8 cellular contexts compared by ENCODE assay signal in the genomic region with DNA sequence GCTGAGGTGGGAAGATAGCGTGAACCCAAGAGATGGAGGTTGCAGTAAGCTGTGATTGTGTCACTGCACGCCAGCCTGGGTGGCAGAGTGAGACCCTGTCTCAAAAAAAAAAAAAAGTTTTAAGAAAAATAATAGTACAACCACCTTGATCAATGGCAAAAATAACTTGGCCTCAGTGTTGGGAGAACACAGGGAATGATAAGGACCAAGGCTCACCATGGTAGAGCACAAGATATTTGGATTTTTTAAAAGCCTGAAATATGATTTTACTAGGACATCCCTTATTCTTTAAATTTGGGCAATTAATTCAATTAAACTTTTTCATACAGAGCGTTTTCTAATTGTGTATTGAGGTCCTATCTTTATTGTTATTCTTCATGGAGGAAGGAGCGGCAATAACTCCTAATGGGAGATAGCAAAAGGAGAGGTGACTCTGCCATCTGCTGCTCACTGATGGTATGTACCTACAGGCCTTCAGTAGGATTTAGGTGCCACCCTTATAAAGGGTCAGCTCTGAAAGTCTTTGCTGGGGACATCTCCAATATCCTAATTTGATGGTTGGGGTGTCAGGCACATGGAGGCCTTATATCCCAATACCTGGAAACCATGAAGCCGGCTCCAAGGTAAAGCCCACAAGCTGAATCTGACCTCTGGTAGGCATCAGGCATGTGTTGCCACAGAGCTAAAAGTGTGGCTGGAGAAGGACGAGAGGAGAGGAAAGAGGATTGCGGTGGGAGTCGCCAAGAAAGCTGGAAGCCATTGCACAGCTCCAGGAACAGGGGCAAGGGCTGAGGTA. TPM values are rescaled to one million over a fixed set of nuclear protein-coding genes. Genes with fewer than 3 reads are reported as not detected.
DNase-seq lines count a peak whose midpoint lies in the region; ATAC-seq and TF ChIP-seq lines count a peak whose summit lies in the region.

No MANE protein-coding gene starts in this region.

- H3K27me3 ChIP-seq in AG04450 (ENCODE audit: control insufficient read depth, insufficient read depth, low read length), result peaks cover 12% of the 10 kb centered on the region
- no peaks in the 10 kb centered on the region for H3K27me3 ChIP-seq in parathyroid adenoma (ENCODE audit: control insufficient read depth, insufficient read depth, low read length)

- DNase-seq in AG04450 (ENCODE audit: low read depth, low spot score) (no peak), NCI-H2029 treated with DMSO at 0.1 percent for 48 hours (lab: John Stamatoyannopoulos, UW) (peak; percentile 60), germinal center (ENCODE audit: low spot score) (peak; percentile 48)
- DNase-seq in activated CD4-positive, alpha-beta T cell treated with anti-CD3 and anti-CD28 coated beads, Interleukin-2, amount 10 ng/mL, durations not matched to agents 24 days and 14 days, result peak; percentile 67
- DNase-seq in T-helper 2 cell treated with Interferon-gamma antibody and Interleukin-4, amounts not matched to agents 5 μg/mL and 100 μg/mL, for 36 hours (ENCODE audit: low spot score), result no peak

- H3K27ac ChIP-seq in AG04450 (ENCODE audit: low read depth, low read length), result no peak overlapping the region
- no peak overlapping the region for H3K27ac ChIP-seq in parathyroid adenoma

- CTCF ChIA-PET in AG04450 (lab: Charles Lee), result interaction anchor here (0.6 to 9.6 kb wide), 18 partner anchors 9 to 323 kb away, joined by 3 to 186 read pairs (median 4); no protein-coding TSS in a partner anchor

- POLR2A ChIA-PET in AG04450 (lab: Yijun Ruan, JAX), result interaction anchor here (0.7 kb wide), 1 partner anchor 11 kb away, joined by 4 read pairs; no protein-coding TSS in a partner anchor

- peaks cover 6% of the 10 kb centered on the region for H3K27me3 Mint-ChIP-seq in activated CD4-positive, alpha-beta T cell treated with anti-CD3 and anti-CD28 coated beads, Interleukin-2, amount 10 ng/mL, durations not matched to agents 24 days and 14 days
- H3K27me3 Mint-ChIP-seq in T-helper 2 cell treated with Interferon-gamma antibody and Interleukin-4, amounts not matched to agents 5 μg/mL and 100 μg/mL, for 36 hours (ENCODE audit: low read depth), result peaks cover 10% of the 10 kb centered on the region

- intact Hi-C loops in activated CD4-positive, alpha-beta T cell treated with anti-CD3 and anti-CD28 coated beads, Interleukin-2, amount 10 ng/mL, durations not matched to agents 24 days and 14 days (cut with micrococcal nuclease), result loop anchor here (1.0 to 10.0 kb wide), 2 partner anchors 117 to 316 kb away; no protein-coding TSS in a partner anchor

- no peak overlapping the region for H3K9ac ChIP-seq in parathyroid adenoma

- H3K4me3 Mint-ChIP-seq in activated CD4-positive, alpha-beta T cell treated with anti-CD3 and anti-CD28 coated beads, Interleukin-2, amount 10 ng/mL, durations not matched to agents 24 days and 14 days, result no peak overlapping the region
- H3K4me3 Mint-ChIP-seq in T-helper 2 cell treated with Interferon-gamma antibody and Interleukin-4, amounts not matched to agents 5 μg/mL and 100 μg/mL, for 36 hours, result no peak overlapping the region

- H3K36me3 ChIP-seq in parathyroid adenoma (ENCODE audit: control insufficient read depth, insufficient read depth, low read length), result no peaks in the 10 kb centered on the region

- H3K9me3 ChIP-seq in AG04450 (ENCODE audit: control insufficient read depth, insufficient read depth, low read length) (no peaks in the 10 kb centered on the region), parathyroid adenoma (ENCODE audit: control insufficient read depth, low read length) (no peaks in the 10 kb centered on the region)

- H3K9me3 Mint-ChIP-seq in activated CD4-positive, alpha-beta T cell treated with anti-CD3 and anti-CD28 coated beads, Interleukin-2, amount 10 ng/mL, durations not matched to agents 24 days and 14 days, result no peaks in the 10 kb centered on the region
- no peaks in the 10 kb centered on the region for H3K9me3 Mint-ChIP-seq in T-helper 2 cell treated with Interferon-gamma antibody and Interleukin-4, amounts not matched to agents 5 μg/mL and 100 μg/mL, for 36 hours

- no peak overlapping the region for H2AFZ ChIP-seq in parathyroid adenoma

- H3K27ac Mint-ChIP-seq in activated CD4-positive, alpha-beta T cell treated with anti-CD3 and anti-CD28 coated beads, Interleukin-2, amount 10 ng/mL, durations not matched to agents 24 days and 14 days, result no peak overlapping the region
- no peak overlapping the region for H3K27ac Mint-ChIP-seq in T-helper 2 cell treated with Interferon-gamma antibody and Interleukin-4, amounts not matched to agents 5 μg/mL and 100 μg/mL, for 36 hours

- TF ChIP-seq CTCF in AG04450 (IDR thresholded peaks at IDR 0.05; ENCODE audit: low read depth, low read length) (peak; percentile 75), GM12872 (IDR thresholded peaks at IDR 0.05; ENCODE audit: insufficient read depth, low read depth, low read length) (peak; percentile 75), parathyroid adenoma (IDR thresholded peaks at IDR 0.05) (peak; percentile 40)

- no peaks in the 10 kb centered on the region for H3K4me1 Mint-ChIP-seq in activated CD4-positive, alpha-beta T cell treated with anti-CD3 and anti-CD28 coated beads, Interleukin-2, amount 10 ng/mL, durations not matched to agents 24 days and 14 days
- H3K4me1 Mint-ChIP-seq in T-helper 2 cell treated with Interferon-gamma antibody and Interleukin-4, amounts not matched to agents 5 μg/mL and 100 μg/mL, for 36 hours (ENCODE audit: low read depth), result no peaks in the 10 kb centered on the region

- H3K36me3 Mint-ChIP-seq in activated CD4-positive, alpha-beta T cell treated with anti-CD3 and anti-CD28 coated beads, Interleukin-2, amount 10 ng/mL, durations not matched to agents 24 days and 14 days (ENCODE audit: low read depth), result no peaks in the 10 kb centered on the region
- H3K36me3 Mint-ChIP-seq in T-helper 2 cell treated with Interferon-gamma antibody and Interleukin-4, amounts not matched to agents 5 μg/mL and 100 μg/mL, for 36 hours (ENCODE audit: low read depth), result no peaks in the 10 kb centered on the region

- H3K4me2 ChIP-seq in parathyroid adenoma (ENCODE audit: low read length), result no peak overlapping the region

- H3K79me2 ChIP-seq in parathyroid adenoma, result no peaks in the 10 kb centered on the region

- H3K4me3 ChIP-seq in AG04450 (ENCODE audit: low read depth, low read length) (no peak overlapping the region), parathyroid adenoma (ENCODE audit: low read depth, low read length) (no peak overlapping the region)

- ATAC-seq in HG03460 (IDR thresholded peaks at IDR 0.05; ENCODE audit: unreplicated experiment), result no peak

- no peaks in the 10 kb centered on the region for H3K4me1 ChIP-seq in parathyroid adenoma

RNA-seq across cellular contexts. Expression of a gene that starts 21.9 kb away (rescaled TPM):
- 10.0 and 14.8 TPM in 2 replicates for polyA plus RNA-seq in AG04450 (2011; rRNA removed)
- 13.2 and 14.4 TPM in 2 replicates for polyA minus RNA-seq in AG04450 (2011; rRNA and poly(A)+ RNA removed)
- 53.5 and 53.6 TPM in 2 replicates for total RNA-seq in activated CD4-positive, alpha-beta T cell treated with anti-CD3 and anti-CD28 coated beads, Interleukin-2, amount 10 ng/mL, durations not matched to agents 24 days and 14 days

Comparison
In these comparisons a context has a peak if more than half of its experiments do, and no peak if none do; other contexts are left out.
1. DNase-seq: peak in NCI-H2029 treated with DMSO at 0.1 percent for 48 hours (single experiment), activated CD4-positive, alpha-beta T cell treated with anti-CD3 and anti-CD28 coated beads, Interleukin-2, amount 10 ng/mL, durations not matched to agents 24 days and 14 days (single experiment) and germinal center (single experiment); none in AG04450 (single experiment) and T-helper 2 cell treated with Interferon-gamma antibody and Interleukin-4, amounts not matched to agents 5 μg/mL and 100 μg/mL, for 36 hours (single experiment).
2. Peak in every context shown above with its lines, with median percentiles within 50 percentile points of each other: CTCF ChIP-seq.